In the genomic region with DNA sequence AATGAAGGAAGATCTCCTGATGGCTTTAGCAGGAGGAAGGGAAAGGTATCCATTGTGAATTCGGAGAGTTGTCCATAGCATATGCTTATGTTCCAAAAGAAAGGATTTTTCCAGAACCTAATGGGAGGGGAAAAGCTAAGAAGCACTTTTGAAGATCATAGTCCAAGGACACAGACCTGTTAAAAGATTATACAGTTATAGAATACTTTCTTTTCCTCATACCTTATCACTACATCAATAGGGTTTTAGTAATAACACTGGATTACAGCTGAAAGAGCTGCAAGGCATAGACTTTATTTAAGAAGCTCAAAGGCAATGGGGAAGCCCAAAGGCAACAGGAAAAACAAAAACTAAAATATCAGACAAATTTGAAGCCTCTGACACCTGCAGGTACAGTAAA, we compare ENCODE assay signal across 34 cellular contexts. TPM values are rescaled to one million over a fixed set of nuclear protein-coding genes. Genes with fewer than 3 reads are reported as not detected.
"Had no signal": no experiment of that assay in that cellular context is flagged by ENCODE, and none has a peak within 500 bp of the region (broad histone marks: within the 10 kb centered on the region; RNA-seq: fewer than 3 reads in every experiment).

No MANE protein-coding gene starts in this region.

- ATAC-seq: activated naive CD8-positive, alpha-beta T cell treated with anti-CD3 and anti-CD28 coated beads, Interleukin-2, amount 50 U/mL, for 24 hours; activated T-cell treated with anti-CD3 and anti-CD28 coated beads, Interleukin-2, amount 50 U/mL, for 4 hours; activated T-cell treated with anti-CD3 and anti-CD28 coated beads, Interleukin-2, amount 50 U/mL, for 72 hours; activated T-helper 17 cell treated with anti-CD3 and anti-CD28 coated beads, Interleukin-2, amount 50 U/mL, for 72 hours; body of pancreas had no signal

- H3K9me3 ChIP-seq: adrenal gland, body of pancreas had no signal

- DNase-seq: activated effector memory CD4-positive, alpha-beta T cell treated with anti-CD3 and anti-CD28 coated beads, Interleukin-2, amount 50 U/mL, for 16 hours; activated effector memory CD4-positive, alpha-beta T cell treated with Interleukin-2 at 50 U/mL for 16 hours; activated gamma-delta T cell; activated gamma-delta T cell treated with Interleukin-2 at 50 U/mL for 16 hours; activated naive CD4-positive, alpha-beta T cell; activated naive CD4-positive, alpha-beta T cell treated with anti-CD3 and anti-CD28 coated beads for 36 hours; activated naive CD4-positive, alpha-beta T cell treated with anti-CD3 and anti-CD28 coated beads, Interleukin-2, amount 10 ng/mL, durations not matched to agents 7 days and 5 days; activated naive CD4-positive, alpha-beta T cell treated with anti-CD3 and anti-CD28 coated beads, Interleukin-2, amount 50 U/mL, for 16 hours; activated naive CD4-positive, alpha-beta T cell treated with Interleukin-2 at 50 U/mL for 16 hours; activated naive CD8-positive, alpha-beta T cell treated with anti-CD3 and anti-CD28 coated beads for 36 hours; activated naive CD8-positive, alpha-beta T cell treated with anti-CD3 and anti-CD28 coated beads, Interleukin-2, amount 10 ng/mL, durations not matched to agents 7 days and 5 days; activated naive CD8-positive, alpha-beta T cell treated with anti-CD3 and anti-CD28 coated beads, Interleukin-2, amount 50 U/mL, for 24 hours; activated T-cell treated with anti-CD3 and anti-CD28 coated beads, Interleukin-2, amount 50 U/mL, for 1 hour; activated T-cell treated with anti-CD3 and anti-CD28 coated beads, Interleukin-2, amount 50 U/mL, for 24 hours; activated T-cell treated with anti-CD3 and anti-CD28 coated beads, Interleukin-2, amount 50 U/mL, for 4 hours; activated T-cell treated with anti-CD3 and anti-CD28 coated beads, Interleukin-2, amount 50 U/mL, for 48 hours; activated T-cell treated with anti-CD3 and anti-CD28 coated beads, Interleukin-2, amount 50 U/mL, for 72 hours; adrenal gland; amniotic stem cell; amygdala; anterior cingulate cortex; aorta; body of pancreas; brain microvascular endothelial cell; caudate nucleus; central memory CD4-positive, alpha-beta T cell; cerebellar nuclear complex had no signal

- H3K4me3 ChIP-seq: adrenal gland, ascending aorta, body of pancreas, breast epithelium, cardiac muscle cell had no signal

- H3K36me3 ChIP-seq: adrenal gland, ascending aorta, brain microvascular endothelial cell, breast epithelium, cardiac muscle cell had no signal

- H3K4me1 ChIP-seq: adrenal gland, ascending aorta, body of pancreas, breast epithelium had no signal

RNA-seq across cellular contexts. Expression of gene SLC24A3, which starts 39.8 kb away (rescaled TPM):
- total RNA-seq: activated naive CD4-positive, alpha-beta T cell treated with anti-CD3 and anti-CD28 coated beads for 36 hours; activated naive CD4-positive, alpha-beta T cell treated with anti-CD3 and anti-CD28 coated beads, Interleukin-2, amount 50 U/mL, for 72 hours; activated naive CD8-positive, alpha-beta T cell treated with anti-CD3 and anti-CD28 coated beads for 36 hours; activated naive CD8-positive, alpha-beta T cell treated with anti-CD3 and anti-CD28 coated beads, Interleukin-2, amount 10 ng/mL, durations not matched to agents 7 days and 5 days; activated T-helper 1 cell treated with anti-CD3 and anti-CD28 coated beads, Interleukin-12 subunit alpha, Interleukin-12 subunit beta, Interleukin-2, Interleukin-4 antibody, amounts not matched to agents 30 ng/mL and 10 ng/mL and 1 ng/mL, durations not matched to agents 14 hours and 24 hours and 36 hours; activated T-helper 17 cell treated with anti-CD3 and anti-CD28 coated beads, Interleukin-2, amount 50 U/mL, for 72 hours; activated T-helper 2 cell treated with anti-CD3 and anti-CD28 coated beads, Interferon-gamma antibody, Interleukin-2, Interleukin-4, amounts not matched to agents 10 μg/mL and 5 μg/mL and 100 μg/mL, durations not matched to agents 14 hours and 24 hours and 36 hours had no signal
